In the genomic region with DNA sequence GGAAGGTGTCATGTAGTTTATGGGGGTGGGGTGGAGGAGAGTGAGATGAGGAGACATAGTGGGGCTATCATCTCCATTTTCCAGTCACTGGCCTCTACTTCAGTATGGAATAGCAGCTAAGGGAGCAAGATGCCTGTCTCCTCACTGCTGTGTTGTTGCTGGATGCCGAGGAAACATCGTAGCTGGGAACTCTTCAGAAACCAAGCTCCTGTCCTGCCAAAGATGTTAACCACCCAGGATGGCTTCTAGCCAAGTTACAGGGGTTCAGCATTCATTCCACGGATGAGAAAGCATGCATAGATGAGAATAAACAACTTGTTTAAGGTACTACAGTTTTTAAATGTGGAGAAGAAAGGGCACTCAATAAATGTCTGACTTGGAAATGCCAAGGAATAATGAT, we compare ENCODE assay signal across 20 cellular contexts.
"Had no signal": no experiment of that assay in that cellular context is flagged by ENCODE, and none has a peak within 500 bp of the region (broad histone marks: within the 10 kb centered on the region; RNA-seq: fewer than 3 reads in every experiment).

No MANE protein-coding gene starts in this region.

- H3K36me3 ChIP-seq: neural progenitor cell, ovary, stomach, thoracic aorta had no signal

- H3K4me1 ChIP-seq: stomach had no signal

- H3K9me3 ChIP-seq: ovary, stomach, thoracic aorta had no signal

- H3K27ac ChIP-seq: hepatocyte, neural progenitor cell, ovary, stomach, thoracic aorta had no signal

- H3K4me3 ChIP-seq: hepatocyte, lung, neural progenitor cell, ovary, stomach, thoracic aorta had no signal

- H3K27me3 ChIP-seq: hepatocyte, neural progenitor cell, ovary, stomach had no signal

- ATAC-seq: left colon; left ventricle myocardium superior; natural killer cell treated with Interleukin-12 subunit alpha and Interleukin-12 subunit beta and Interleukin-15 and Interleukin-18, amount 100 ng/mL, for 72 hours; right cardiac atrium had no signal

- DNase-seq: dermis blood vessel endothelial cell; foreskin melanocyte; head of caudate nucleus; kidney; left colon; left ventricle myocardium superior; midbrain; nucleus accumbens; ovary; right cardiac atrium; small intestine; stimulated activated CD4-positive, alpha-beta T cell treated with anti-CD3 and anti-CD28 coated beads, Interleukin-12 subunit alpha, Interleukin-12 subunit beta, amount 100 ng/mL, for 4 hours; stimulated activated naive CD4-positive, alpha-beta T cell; stomach; substantia nigra had no signal
